Comparison of ENCODE assay signal across 8 cellular contexts in the genomic region with DNA sequence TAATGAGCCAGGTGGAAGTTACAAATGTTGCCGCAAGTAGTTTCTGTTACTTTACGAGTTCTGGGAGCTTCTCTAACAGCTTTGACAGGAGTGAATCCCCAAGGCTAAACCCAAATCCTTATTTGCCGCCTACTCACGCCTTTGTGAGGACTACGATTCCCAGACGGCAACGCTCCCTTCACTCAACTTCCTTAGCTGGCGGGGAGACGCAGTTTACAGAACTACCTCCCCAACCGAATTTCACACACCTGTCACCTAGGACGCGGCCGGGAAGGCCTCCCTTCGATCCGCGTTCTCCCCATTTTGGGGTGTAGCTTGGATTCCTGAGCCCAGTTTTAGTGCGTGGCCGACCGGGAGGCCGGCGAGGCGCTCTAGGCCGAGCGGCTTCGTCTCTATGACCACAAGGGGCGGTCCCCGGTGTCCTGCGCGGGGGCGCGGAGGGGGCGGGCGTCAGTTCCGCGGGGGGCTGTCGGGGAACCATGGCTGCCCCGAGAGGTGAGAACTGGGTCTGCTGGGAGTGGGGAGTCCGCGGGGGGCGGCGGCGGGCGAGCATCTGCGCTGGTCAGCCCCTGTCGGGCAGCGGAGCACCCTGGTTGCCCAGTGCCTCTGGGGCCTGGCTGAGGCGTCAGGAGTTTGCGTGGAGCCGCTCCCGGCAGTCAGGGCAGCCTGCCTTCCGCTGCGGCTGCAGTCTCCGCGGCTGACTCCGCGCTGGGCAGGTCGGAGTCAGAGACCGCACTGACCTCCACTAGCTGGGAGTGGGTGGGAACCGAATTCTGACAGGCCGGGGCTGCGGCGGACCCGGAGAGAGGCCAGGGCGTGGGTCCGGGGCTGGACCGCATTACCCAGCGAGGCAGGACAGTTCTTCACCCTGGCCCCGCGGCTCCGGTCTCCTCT. TPM values are rescaled to one million over a fixed set of nuclear protein-coding genes. Genes with fewer than 3 reads are reported as not detected.
DNase-seq lines count a peak whose midpoint lies in the region; ATAC-seq and TF ChIP-seq lines count a peak whose summit lies in the region.

A gene with protein sequence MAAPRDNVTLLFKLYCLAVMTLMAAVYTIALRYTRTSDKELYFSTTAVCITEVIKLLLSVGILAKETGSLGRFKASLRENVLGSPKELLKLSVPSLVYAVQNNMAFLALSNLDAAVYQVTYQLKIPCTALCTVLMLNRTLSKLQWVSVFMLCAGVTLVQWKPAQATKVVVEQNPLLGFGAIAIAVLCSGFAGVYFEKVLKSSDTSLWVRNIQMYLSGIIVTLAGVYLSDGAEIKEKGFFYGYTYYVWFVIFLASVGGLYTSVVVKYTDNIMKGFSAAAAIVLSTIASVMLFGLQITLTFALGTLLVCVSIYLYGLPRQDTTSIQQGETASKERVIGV (plus strand): TSS at position 450 of the 894 bp plus-strand sequence. CDS start 30 bp downstream, at position 480.

- H3K18ac ChIP-seq in H9 (ENCODE audit: insufficient read length, low read depth, low read length) = no peak within 1 kb of the TSS

- H3K27me3 Mint-ChIP-seq in H9 (ENCODE audit: low read depth) = no peaks in the 10 kb centered on the region
- peaks cover 9% of the 10 kb centered on the region for H3K27me3 Mint-ChIP-seq in stimulated activated naive CD8-positive, alpha-beta T cell treated with anti-CD3 and anti-CD28 coated beads, Interleukin-15, amount 100 ng/mL, for 72 hours

- H3K23me2 ChIP-seq in H9 (ENCODE audit: insufficient read length, low read depth, low read length, poor library complexity, severe bottlenecking) = peaks cover 8% of the 10 kb centered on the region

- no peaks in the 10 kb centered on the region for H3K9me3 Mint-ChIP-seq in H9
- no peaks in the 10 kb centered on the region for H3K9me3 Mint-ChIP-seq in stimulated activated naive CD8-positive, alpha-beta T cell treated with anti-CD3 and anti-CD28 coated beads, Interleukin-15, amount 100 ng/mL, for 72 hours

- H3K36me3 ChIP-seq in neural cell (ENCODE audit: insufficient read depth, low read length) = no peaks in the 10 kb centered on the region

- TF ChIP-seq CTCF in H9 (conservative IDR thresholded peaks at IDR 0.05) (no peak; the same call in 2 of the 3 replicates), foreskin fibroblast (IDR thresholded peaks at IDR 0.05; ENCODE audit: low read depth, low read length) (no peak), neural cell (IDR thresholded peaks at IDR 0.05; ENCODE audit: poor library complexity, severe bottlenecking) (peak; percentile 10)

- H3K9ac ChIP-seq in H9 (ENCODE audit: extremely low read depth, insufficient read length, low read length) (peak within 1 kb of the TSS; percentile 66), neural cell (ENCODE audit: low read length) (peak within 1 kb of the TSS; percentile 81)

- H4K91ac ChIP-seq in H9 (ENCODE audit: insufficient read length, low read depth, low read length) = no peak within 1 kb of the TSS

- peak within 1 kb of the TSS; percentile 94 for H3K4me2 ChIP-seq in H9 (ENCODE audit: insufficient read depth, insufficient read length, low read length)
- H3K4me2 ChIP-seq in neural cell (ENCODE audit: low read length) = peak within 1 kb of the TSS; percentile 88

- in situ Hi-C loops in G401 (cut with HindIII; ENCODE audit: low sequenced_read_pairs) = no loop called here

- H2AFZ ChIP-seq in H9 (ENCODE audit: low read length) = peak within 1 kb of the TSS; percentile 92
- H2AFZ ChIP-seq in neural cell (ENCODE audit: low read depth, low read length) = peak within 1 kb of the TSS; percentile 92

- H2BK20ac ChIP-seq in H9 (ENCODE audit: low read depth, low read length, poor library complexity, severe bottlenecking) = no peak within 1 kb of the TSS

- H3T11ph ChIP-seq in H9 (ENCODE audit: low read length) = no peak within 1 kb of the TSS

- peak within 1 kb of the TSS; percentile 84 for H3K14ac ChIP-seq in H9 (ENCODE audit: insufficient read depth, low read length)

- no peak within 1 kb of the TSS for H3K56ac ChIP-seq in H9 (ENCODE audit: insufficient read length, low read depth, low read length)

- H3K27ac ChIP-seq in H9 (ENCODE audit: insufficient read length, low read depth, low read length) (no peak within 1 kb of the TSS), neural cell (ENCODE audit: low read length) (peak within 1 kb of the TSS; percentile 70)

- H3K4me1 ChIP-seq in H9 (ENCODE audit: insufficient read depth, low read length) = peaks cover 4% of the 10 kb centered on the region; the same call in 1 of the 2 replicates

- no peak within 1 kb of the TSS for H4K5ac ChIP-seq in H9 (ENCODE audit: insufficient read length, low read depth, low read length)

- no peak within 1 kb of the TSS for H3K23ac ChIP-seq in H9 (ENCODE audit: insufficient read length, low read depth, low read length)

- no peak within 1 kb of the TSS for H2BK12ac ChIP-seq in H9 (ENCODE audit: insufficient read length, low read depth, low read length)

- no peak within 1 kb of the TSS for H2BK5ac ChIP-seq in H9 (ENCODE audit: insufficient read length, low read length)

- H3K9me2 ChIP-seq in neural cell (ENCODE audit: insufficient read depth, low read length) = no peaks in the 10 kb centered on the region

- ATAC-seq in stimulated activated naive CD8-positive, alpha-beta T cell treated with anti-CD3 and anti-CD28 coated beads, Interleukin-15, amount 100 ng/mL, for 72 hours = peak; percentile 95

- no peak within 1 kb of the TSS for H2AK5ac ChIP-seq in H9 (ENCODE audit: insufficient read length, low read length)

- TF ChIP-seq EP300 in neural cell (conservative IDR thresholded peaks at IDR 0.05; ENCODE audit: poor library complexity, severe bottlenecking) = peak; percentile 11

- no CpG with 5 or more reads among the region's 70 CpGs for WGBS in H9 (ENCODE audit: extremely low coverage, insufficient read length, low lambda C conversion rate)

- H3K27ac Mint-ChIP-seq in H9 = peak within 1 kb of the TSS; percentile 97 to 98 (median 98)
- H3K27ac Mint-ChIP-seq in stimulated activated naive CD8-positive, alpha-beta T cell treated with anti-CD3 and anti-CD28 coated beads, Interleukin-15, amount 100 ng/mL, for 72 hours = peak within 1 kb of the TSS; percentile 98 to 99

- TF ChIP-seq RAD21 in neural cell (conservative IDR thresholded peaks at IDR 0.05) = no peak

- peaks cover 7 to 9% of the 10 kb centered on the region in 2 experiments for H3K4me1 Mint-ChIP-seq in H9
- H3K4me1 Mint-ChIP-seq in stimulated activated naive CD8-positive, alpha-beta T cell treated with anti-CD3 and anti-CD28 coated beads, Interleukin-15, amount 100 ng/mL, for 72 hours = peaks cover 14% of the 10 kb centered on the region

- H4K8ac ChIP-seq in H9 (replicated peaks; ENCODE audit: insufficient read length, low read depth, low read length) = no peak within 1 kb of the TSS

- H3K4me3 ChIP-seq in foreskin fibroblast (ENCODE audit: low read depth in 1 of 2, low read length in 2 of 2) (peak within 1 kb of the TSS; percentile 73 to 96), neural cell (ENCODE audit: low read length) (peak within 1 kb of the TSS; percentile 97)

- H3K27me3 ChIP-seq in H9 (ENCODE audit: insufficient read depth, low read length) = no peaks in the 10 kb centered on the region
- no peaks in the 10 kb centered on the region for H3K27me3 ChIP-seq in neural cell (ENCODE audit: insufficient read depth, low read depth, low read length)

- no peak within 1 kb of the TSS; the same call in 1 of the 2 replicates for H2BK15ac ChIP-seq in H9 (ENCODE audit: low read depth, low read length)

- H4K20me1 ChIP-seq in H9 (ENCODE audit: control insufficient read depth, insufficient read depth, insufficient read length) (no peaks in the 10 kb centered on the region), neural cell (ENCODE audit: insufficient read depth) (no peaks in the 10 kb centered on the region)

- H3K9me3 ChIP-seq in H9 (ENCODE audit: control insufficient read depth, low read depth, low read length) = no peaks in the 10 kb centered on the region
- H3K9me3 ChIP-seq in neural cell (ENCODE audit: low read length) = no peaks in the 10 kb centered on the region

- no peaks in the 10 kb centered on the region for H3K36me3 Mint-ChIP-seq in H9 (ENCODE audit: insufficient read depth in 1 of 3, low read depth in 3 of 3)

- H3K4me3 Mint-ChIP-seq in H9 = peak within 1 kb of the TSS; percentile 97 to 99
- H3K4me3 Mint-ChIP-seq in stimulated activated naive CD8-positive, alpha-beta T cell treated with anti-CD3 and anti-CD28 coated beads, Interleukin-15, amount 100 ng/mL, for 72 hours = peak within 1 kb of the TSS; percentile 96 to 98

- no peaks in the 10 kb centered on the region for H3K79me2 ChIP-seq in H9 (ENCODE audit: insufficient read depth, low read length)
- peaks cover 11% of the 10 kb centered on the region for H3K79me2 ChIP-seq in neural cell (replicated peaks; ENCODE audit: insufficient read depth, low read length)

- no peak within 1 kb of the TSS for H3K4ac ChIP-seq in H9 (ENCODE audit: low read depth, low read length)

- no peaks in the 10 kb centered on the region for H3K79me1 ChIP-seq in H9 (ENCODE audit: insufficient read depth, low read depth, low read length, poor library complexity, severe bottlenecking)

- H2BK120ac ChIP-seq in H9 (ENCODE audit: low read depth, low read length, poor library complexity, severe bottlenecking) = no peak within 1 kb of the TSS

- DNase-seq in G401 (ENCODE audit: low spot score) = peak; percentile 91
- DNase-seq in H9 = peak; percentile 82
- DNase-seq in M059J (ENCODE audit: low read depth) = peak; percentile 72
- DNase-seq in activated gamma-delta T cell (lab: John Stamatoyannopoulos, UW) = peak; percentile 62
- peak; percentile 73 to 93 for DNase-seq in foreskin fibroblast
- DNase-seq in stimulated activated naive CD8-positive, alpha-beta T cell treated with anti-CD3 and anti-CD28 coated beads, Interleukin-15, amount 100 ng/mL, for 72 hours = peak; percentile 88

- no peaks in the 10 kb centered on the region for H3F3A ChIP-seq in neural cell (ENCODE audit: insufficient read depth, low read length, poor library complexity, severe bottlenecking)

- peak; percentile 79 for TF ChIP-seq POLR2A in Raji (IDR thresholded peaks at IDR 0.05; ENCODE audit: insufficient read depth, low read depth, low read length)

TF ChIP-seq in neural cell, 6 proteins besides CTCF, POLR2A, EP300 and RAD21 (continues in another document):
- no peak for TF ChIP-seq EZH2 (IDR thresholded peaks at IDR 0.05; ENCODE audit: borderline replicate concordance, insufficient read depth, low read length, poor library complexity, severe bottlenecking)
- TF ChIP-seq POLR2AphosphoS5 (IDR thresholded peaks at IDR 0.05) = peak; percentile 56
- peak; percentile 14 for TF ChIP-seq MXI1 (conservative IDR thresholded peaks at IDR 0.05; ENCODE audit: poor library complexity, severe bottlenecking)

RNA-seq across cellular contexts. Expression of the gene that starts here (rescaled TPM):
- 19.9 and 24.6 TPM in 2 replicates for total RNA-seq in G401 (2014; rRNA removed; shearing (Covaris generic))
- total RNA-seq in H9 (2021) = 6.1 and 7.1 TPM in 2 replicates
- 11.4 and 12.7 TPM in 2 replicates for total RNA-seq in M059J (2014; rRNA removed; shearing (Covaris generic))
- 63.0 and 76.1 TPM in 2 replicates for polyA plus RNA-seq in neural cell
- 22.3 and 23.1 TPM in 2 replicates for polyA minus RNA-seq in neural cell
